12 cellular contexts compared by ENCODE assay signal in the genomic region with DNA sequence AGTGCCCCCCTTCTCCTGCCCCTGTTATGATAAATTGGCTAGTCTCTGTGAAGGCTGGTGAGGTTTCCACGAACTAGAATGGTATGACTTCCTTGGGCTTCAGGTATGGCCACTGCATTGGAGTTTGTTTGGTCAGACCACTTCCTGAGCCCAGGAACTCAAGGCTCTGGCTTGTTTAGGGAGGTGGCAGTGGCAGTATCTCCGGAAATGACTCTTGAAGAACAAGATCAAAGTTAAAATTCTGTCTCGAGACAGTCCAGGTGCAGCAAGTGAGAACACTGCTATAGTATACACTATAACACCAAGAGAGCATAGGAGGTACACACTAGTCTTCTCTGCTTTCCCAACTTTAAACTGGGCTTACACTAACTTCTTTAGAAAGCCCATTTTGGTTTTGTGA.
"Had no signal": no experiment of that assay in that cellular context is flagged by ENCODE, and none has a peak within 500 bp of the region (broad histone marks: within the 10 kb centered on the region; RNA-seq: fewer than 3 reads in every experiment).

No MANE protein-coding gene starts in this region.

- H3K4me3 Mint-ChIP-seq: nephron; stimulated activated memory B cell treated with anti-CD40 and anti-IgM and Interleukin-4, amounts not matched to agents 10 μg/mL and 1 μg/mL and 100 μg/mL, for 72 hours had no signal

- H3K36me3 ChIP-seq: cardiac muscle cell, right lobe of liver, WERI-Rb-1 had no signal

- H3K4me3 ChIP-seq: cardiac muscle cell, psoas muscle, right lobe of liver had no signal

- H3K27ac Mint-ChIP-seq: nephron; stimulated activated memory B cell treated with anti-CD40 and anti-IgM and Interleukin-4, amounts not matched to agents 10 μg/mL and 1 μg/mL and 100 μg/mL, for 72 hours had no signal

- H3K4me1 ChIP-seq: psoas muscle had no signal

- H3K9me3 Mint-ChIP-seq: nephron had no signal

- DNase-seq: activated CD4-positive, alpha-beta T cell treated with anti-CD3 and anti-CD28 coated beads for 4 hours; foreskin melanocyte; head of caudate nucleus; psoas muscle; right lobe of liver; SIG-M5; T1000; trophoblast cell; WERI-Rb-1 had no signal

- ATAC-seq: psoas muscle; right lobe of liver; stimulated activated memory B cell treated with anti-CD40 and anti-IgM and Interleukin-4, amounts not matched to agents 10 μg/mL and 1 μg/mL and 100 μg/mL, for 72 hours had no signal

- H3K27me3 Mint-ChIP-seq: stimulated activated memory B cell treated with anti-CD40 and anti-IgM and Interleukin-4, amounts not matched to agents 10 μg/mL and 1 μg/mL and 100 μg/mL, for 72 hours had no signal

- H3K9me3 ChIP-seq: psoas muscle, right lobe of liver had no signal

- H3K27me3 ChIP-seq: cardiac muscle cell, right lobe of liver had no signal

- H3K27ac ChIP-seq: cardiac muscle cell, psoas muscle, right lobe of liver, WERI-Rb-1 had no signal
